ENCODE assay signal across 17 cellular contexts in the genomic region with DNA sequence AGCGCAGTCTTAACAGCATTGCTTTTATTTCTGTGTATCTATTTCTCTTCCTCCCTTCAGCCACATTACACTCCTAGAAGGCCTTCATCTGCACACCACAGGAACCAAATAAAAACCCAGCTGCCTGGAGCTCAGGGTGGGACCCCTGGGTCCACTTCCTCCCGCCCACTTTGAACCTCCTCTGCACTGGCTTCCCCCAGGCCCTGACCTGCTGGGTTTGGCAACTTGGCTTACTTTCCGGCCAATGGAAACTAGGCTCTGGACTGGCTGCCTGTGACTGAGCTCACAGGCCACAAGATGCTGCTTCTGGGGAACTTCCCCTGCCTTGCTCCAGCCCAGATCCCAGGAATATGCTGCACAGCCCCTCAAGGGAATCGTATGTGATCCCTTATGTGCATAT.
"Had no signal": no experiment of that assay in that cellular context is flagged by ENCODE, and none has a peak within 500 bp of the region (broad histone marks: within the 10 kb centered on the region; RNA-seq: fewer than 3 reads in every experiment).

No MANE protein-coding gene starts in this region.

- H3K36me3 ChIP-seq: neutrophil, right atrium auricular region, sigmoid colon, uterus had no signal

- FAIRE-seq: colon, endothelial cell of umbilical vein had no signal

- H3K9me3 ChIP-seq: neutrophil, right atrium auricular region, sigmoid colon, uterus had no signal

- H3K27ac Mint-ChIP-seq: endodermal cell, type B pancreatic cell had no signal

- H3K4me3 Mint-ChIP-seq: endodermal cell, type B pancreatic cell had no signal

- H3K36me3 Mint-ChIP-seq: naive B cell had no signal

- DNase-seq: effector CD4-positive, alpha-beta T cell; endodermal cell; erythroblast; foreskin keratinocyte; kidney glomerular epithelial cell; mesendoderm; naive B cell; sigmoid colon; stimulated activated CD4-positive, alpha-beta T cell treated with anti-CD3 and anti-CD28 coated beads, Interleukin-2, amount 100 ng/mL, for 48 hours; stimulated activated naive CD4-positive, alpha-beta T cell treated with Interleukin-2 at 50 U/mL for 16 hours; uterus had no signal

- H3K4me1 Mint-ChIP-seq: endodermal cell had no signal

- H3K9me3 Mint-ChIP-seq: endodermal cell, naive B cell, type B pancreatic cell had no signal

- H3K27ac ChIP-seq: foreskin keratinocyte, neutrophil, right atrium auricular region, sigmoid colon, skin epidermis, uterus had no signal

- H3K4me3 ChIP-seq: right atrium auricular region, sigmoid colon, skin epidermis, uterus had no signal

- H3K4me1 ChIP-seq: uterus had no signal

- H3K27me3 ChIP-seq: neutrophil, right atrium auricular region, sigmoid colon, uterus had no signal
